31 cellular contexts compared by ENCODE assay signal in genomic region chr1:224580006-224580405, GRCh38. TPM values are rescaled to one million over a fixed set of nuclear protein-coding genes. Genes with fewer than 3 reads are reported as not detected.
"Had no signal": no experiment of that assay in that cellular context is flagged by ENCODE, and none has a peak within 500 bp of the region (broad histone marks: within the 10 kb centered on the region; RNA-seq: fewer than 3 reads in every experiment).

No MANE protein-coding gene starts in this region.

- DNase-seq: activated CD4-positive, alpha-beta T cell treated with anti-CD3 and anti-CD28 coated beads, Interleukin-2, amount 10 ng/mL, durations not matched to agents 7 days and 5 days; activated CD4-positive, alpha-beta T cell treated with anti-CD3 and anti-CD28 coated beads, Interleukin-2, amount 50 U/mL, for 48 hours; activated CD8-positive, alpha-beta memory T cell treated with anti-CD3 and anti-CD28 coated beads, Interleukin-2, amount 50 U/mL, for 48 hours; activated effector memory CD4-positive, alpha-beta T cell treated with Interleukin-2 at 50 U/mL for 16 hours; activated naive CD4-positive, alpha-beta T cell treated with anti-CD3 and anti-CD28 coated beads, Interleukin-2, amount 10 ng/mL, durations not matched to agents 7 days and 5 days; activated T-cell treated with anti-CD3 and anti-CD28 coated beads, Interleukin-2, amount 50 U/mL, for 48 hours; amniotic stem cell; aorta; Kasumi-1; KG1; MG63; NCI-H1048; NCI-H1105 treated with DMSO at 0.1 percent for 48 hours; NCI-H1436; NCI-H1694; NCI-H1930; NCI-H2171; NCI-H510A; NCI-H526; NCI-H748 treated with DMSO at 0.1 percent for 48 hours; NK-92 treated with Interleukin-12 subunit alpha and Interleukin-12 subunit beta, amount 100 ng/mL, for 24 hours; Peyer's patch; RPMI8226; SHP77 treated with DMSO at 0.1 percent for 48 hours; SK-N-SH had no signal

- H3K36me3 ChIP-seq: cardiac muscle cell, MG63, Peyer's patch, SJSA1 had no signal

- H3K4me3 Mint-ChIP-seq: activated CD4-positive, alpha-beta T cell treated with anti-CD3 and anti-CD28 coated beads, Interleukin-2, amount 10 ng/mL, durations not matched to agents 7 days and 5 days; activated naive CD4-positive, alpha-beta T cell treated with anti-CD3 and anti-CD28 coated beads, Interleukin-2, amount 10 ng/mL, durations not matched to agents 7 days and 5 days; activated naive CD8-positive, alpha-beta T cell; T-helper 1 cell treated with Interleukin-12 subunit alpha and Interleukin-12 subunit beta and Interleukin-4 antibody, amounts not matched to agents 30 μg/mL and 1 μg/mL, for 36 hours; T-helper 2 cell treated with Interferon-gamma antibody and Interleukin-4, amounts not matched to agents 5 μg/mL and 100 μg/mL, for 36 hours had no signal

- H3K4me1 ChIP-seq: Peyer's patch, SJSA1 had no signal

- H3K4me1 Mint-ChIP-seq: activated CD4-positive, alpha-beta T cell treated with anti-CD3 and anti-CD28 coated beads, Interleukin-2, amount 10 ng/mL, durations not matched to agents 7 days and 5 days; activated naive CD4-positive, alpha-beta T cell treated with anti-CD3 and anti-CD28 coated beads, Interleukin-2, amount 10 ng/mL, durations not matched to agents 7 days and 5 days had no signal

- H3K9me3 ChIP-seq: SK-N-SH had no signal

- H3K27me3 ChIP-seq: cardiac muscle cell, MG63, Peyer's patch, SJSA1 had no signal

- H3K4me2 ChIP-seq: SK-N-SH had no signal

- H3K27ac ChIP-seq: cardiac muscle cell, Peyer's patch, SJSA1 had no signal

- H3K27me3 Mint-ChIP-seq: activated naive CD8-positive, alpha-beta T cell had no signal

- H3K27ac Mint-ChIP-seq: activated CD4-positive, alpha-beta T cell treated with anti-CD3 and anti-CD28 coated beads, Interleukin-2, amount 10 ng/mL, durations not matched to agents 7 days and 5 days; activated naive CD4-positive, alpha-beta T cell treated with anti-CD3 and anti-CD28 coated beads, Interleukin-2, amount 10 ng/mL, durations not matched to agents 7 days and 5 days; activated naive CD8-positive, alpha-beta T cell; T-helper 1 cell treated with Interleukin-12 subunit alpha and Interleukin-12 subunit beta and Interleukin-4 antibody, amounts not matched to agents 30 μg/mL and 1 μg/mL, for 36 hours; T-helper 2 cell treated with Interferon-gamma antibody and Interleukin-4, amounts not matched to agents 5 μg/mL and 100 μg/mL, for 36 hours had no signal

- H3K36me3 Mint-ChIP-seq: activated naive CD4-positive, alpha-beta T cell treated with anti-CD3 and anti-CD28 coated beads, Interleukin-2, amount 10 ng/mL, durations not matched to agents 7 days and 5 days had no signal

- H3K9ac ChIP-seq: SK-N-SH had no signal

- H3K4me3 ChIP-seq: cardiac muscle cell, MG63, Peyer's patch, SJSA1 had no signal

- FAIRE-seq: TTC549 had no signal

RNA-seq across cellular contexts. Expression of gene CNIH3, which starts 36.1 kb away (rescaled TPM):
- total RNA-seq: Peyer's patch had no signal
